ENCODE assay signal across 8 cellular contexts in genomic region chr9:31140316-31140715, GRCh38.
DNase-seq lines count a peak whose midpoint lies in the region; ATAC-seq and TF ChIP-seq lines count a peak whose summit lies in the region.

No MANE protein-coding gene starts in this region.

- WGBS in lower leg skin, 2 donors = 14 to 19% methylated on average over 1 of the region's 1 CpG

- no peak for TF ChIP-seq POLR2A in lower leg skin (IDR thresholded peaks at IDR 0.05)

- TF ChIP-seq CTCF in GM13976 (IDR thresholded peaks at IDR 0.05; ENCODE audit: borderline replicate concordance, control extremely low read depth, extremely low read depth, insufficient read depth, missing control alignments) (peak; percentile 26), VCaP (conservative IDR thresholded peaks at IDR 0.05) (peak; percentile 58), lower lobe of right lung (IDR thresholded peaks at IDR 0.05) (peak; percentile 21), lower leg skin (IDR thresholded peaks at IDR 0.05) (no peak)

- intact Hi-C loops in lower lobe of right lung (cut with DNase I) = no loop called here
- intact Hi-C loops in lower leg skin (cut with DNase I; ENCODE audit: low total_unique reads) = no loop called here
- intact Hi-C loops in posterior cingulate gyrus (cut with DNase I) = no loop called here

- H3K9me3 ChIP-seq in lower lobe of right lung = no peaks in the 10 kb centered on the region

- in situ Hi-C loops in GM13976 (cut with MboI; ENCODE audit: low sequenced_read_pairs, unreplicated experiment) = loop anchor here (25.0 kb wide), 1 partner anchor 647 kb away; no protein-coding TSS in a partner anchor

- H3K36me3 ChIP-seq in lower lobe of right lung = no peaks in the 10 kb centered on the region

- DNase-seq in GM13976 (ENCODE audit: low spot score) (no peak), HPDE6-E6E7 (ENCODE audit: extremely low spot score) (peak; percentile 19), lower lobe of right lung (no peak), lower leg skin (ENCODE audit: low spot score in 2 of 2) (no peak), SHP77 treated with DMSO at 0.1 percent for 48 hours (lab: John Stamatoyannopoulos, UW) (no peak), posterior cingulate gyrus (no peak)
- DNase-seq in stimulated activated naive CD8-positive, alpha-beta T cell treated with anti-CD3 and anti-CD28 coated beads, Interleukin-15, Interleukin-2, amounts not matched to agents 100 U/mL and 50 U/mL, for 24 hours = no peak

- no peaks in the 10 kb centered on the region for H3K4me1 ChIP-seq in lower lobe of right lung

- H3K4me3 ChIP-seq in lower lobe of right lung (no peak overlapping the region), lower leg skin (ENCODE audit: low read depth, poor library complexity, severe bottlenecking) (no peak overlapping the region)

- ATAC-seq in lower lobe of right lung = peak in 1 of 2 donors; percentile 31
- no peak for ATAC-seq in stimulated activated naive CD8-positive, alpha-beta T cell treated with anti-CD3 and anti-CD28 coated beads, Interleukin-15, Interleukin-2, amounts not matched to agents 100 U/mL and 50 U/mL, for 24 hours

- no peaks in the 10 kb centered on the region for H3K27me3 ChIP-seq in lower lobe of right lung (ENCODE audit: low read depth)

- H3K27ac ChIP-seq in VCaP (no peak overlapping the region), lower lobe of right lung (no peak overlapping the region)

Comparison
In these comparisons a context has a peak if more than half of its experiments do, and no peak if none do; other contexts are left out.
1. CTCF ChIP-seq: peak in GM13976 (single experiment), VCaP (single experiment) and lower lobe of right lung (single experiment); none in lower leg skin (0 of 3).